9 cellular contexts compared by ENCODE assay signal in genomic region chr4:1714303-1715001, GRCh38. TPM values are rescaled to one million over a fixed set of nuclear protein-coding genes. Genes with fewer than 3 reads are reported as not detected.
DNase-seq lines count a peak whose midpoint lies in the region; ATAC-seq and TF ChIP-seq lines count a peak whose summit lies in the region.
"Had no signal": no experiment of that assay in that cellular context is flagged by ENCODE, and none has a peak within 500 bp of the region (broad histone marks: within the 10 kb centered on the region; RNA-seq: fewer than 3 reads in every experiment).

No MANE protein-coding gene starts in this region.

- no peak overlapping the region for H2AFZ ChIP-seq in Karpas-422 (ENCODE audit: low read length)
- H2AFZ ChIP-seq in osteoblast (ENCODE audit: low read length): no peak overlapping the region

- peak overlapping the region; percentile 95 for H3K9ac ChIP-seq in Karpas-422 (ENCODE audit: low read length)

- no peaks in the 10 kb centered on the region for H3K27me3 Mint-ChIP-seq in nephron progenitor cell (ENCODE audit: low read depth, poor library complexity)

- TF ChIP-seq CTCF in osteoblast (IDR thresholded peaks at IDR 0.05; ENCODE audit: extremely low read depth, low read depth, low read length) (no peak), nephron progenitor cell (IDR thresholded peaks at IDR 0.05) (no peak)

- H3K27ac ChIP-seq in Karpas-422 (ENCODE audit: low read length) (peak overlapping the region; percentile 75), osteoblast (ENCODE audit: low read depth, low read length) (no peak overlapping the region)

- peak overlapping the region; percentile 86 to 92 for H3K27ac Mint-ChIP-seq in activated naive CD4-positive, alpha-beta T cell treated with anti-CD3 and anti-CD28 coated beads, Interleukin-2, amount 50 U/mL, for 72 hours
- H3K27ac Mint-ChIP-seq in nephron progenitor cell: no peak overlapping the region

- H3K79me2 ChIP-seq in Karpas-422 (ENCODE audit: low read length): peaks cover 86% of the 10 kb centered on the region
- peaks cover 62% of the 10 kb centered on the region for H3K79me2 ChIP-seq in osteoblast (ENCODE audit: insufficient read depth, low read length)

- H3K27me3 ChIP-seq in Karpas-422 (ENCODE audit: low read length) (no peaks in the 10 kb centered on the region), osteoblast (ENCODE audit: insufficient read depth, low read length) (no peaks in the 10 kb centered on the region)

- H4K20me1 ChIP-seq in Karpas-422 (ENCODE audit: insufficient read depth, low read depth, low read length): peaks cover 60% of the 10 kb centered on the region
- peaks cover 39% of the 10 kb centered on the region for H4K20me1 ChIP-seq in osteoblast (ENCODE audit: insufficient read depth, low read length)

- peaks cover 46 to 50% of the 10 kb centered on the region in 2 donors for H3K36me3 Mint-ChIP-seq in activated naive CD4-positive, alpha-beta T cell treated with anti-CD3 and anti-CD28 coated beads, Interleukin-2, amount 50 U/mL, for 72 hours
- H3K36me3 Mint-ChIP-seq in nephron progenitor cell (ENCODE audit: low read depth): peaks cover 9% of the 10 kb centered on the region

- no peaks in the 10 kb centered on the region for H3K9me3 Mint-ChIP-seq in activated naive CD4-positive, alpha-beta T cell treated with anti-CD3 and anti-CD28 coated beads, Interleukin-2, amount 50 U/mL, for 72 hours
- H3K9me3 Mint-ChIP-seq in nephron progenitor cell: no peaks in the 10 kb centered on the region

- peaks cover 58% of the 10 kb centered on the region for H3K4me1 Mint-ChIP-seq in nephron progenitor cell

- H3K4me3 Mint-ChIP-seq in nephron progenitor cell: no peak overlapping the region

- peaks cover 9% of the 10 kb centered on the region for H3K36me3 ChIP-seq in Karpas-422 (ENCODE audit: insufficient read depth, low read length)
- peaks cover 23% of the 10 kb centered on the region for H3K36me3 ChIP-seq in osteoblast (ENCODE audit: insufficient read depth, low read length)

- H3K9me3 ChIP-seq in Karpas-422 (ENCODE audit: low read length) (no peaks in the 10 kb centered on the region), osteoblast (ENCODE audit: low read depth, low read length) (no peaks in the 10 kb centered on the region)

- no peaks in the 10 kb centered on the region for H3K9me2 ChIP-seq in Karpas-422 (replicated peaks; ENCODE audit: insufficient read depth, low read length)

- H3K4me2 ChIP-seq in Karpas-422 (ENCODE audit: low read depth, low read length, poor library complexity, severe bottlenecking): peak overlapping the region; percentile 77
- no peak overlapping the region for H3K4me2 ChIP-seq in osteoblast (ENCODE audit: insufficient read depth, low read length)

- DNase-seq in DMS53 (lab: John Stamatoyannopoulos, UW) (peak; percentile 73), DMS53 treated with DMSO at 0.1 percent for 48 hours (lab: John Stamatoyannopoulos, UW; ENCODE audit: unreplicated experiment) (no peak), Karpas-422 (peak; percentile 74), osteoblast (ENCODE audit: insufficient read length, low spot score, missing footprints) (peak; percentile 64), nephron progenitor cell (no peak)
- no peak for DNase-seq in activated naive CD4-positive, alpha-beta T cell treated with anti-CD3 and anti-CD28 coated beads, Interleukin-2, amount 50 U/mL, for 72 hours (ENCODE audit: low spot score in 2 of 2)
- DNase-seq: left cardiac atrium had no signal

- H3K4me3 ChIP-seq in Karpas-422 (ENCODE audit: low read length): peak overlapping the region; percentile 92
- no peak overlapping the region for H3K4me3 ChIP-seq in osteoblast (ENCODE audit: insufficient read depth, low read length)

- ATAC-seq in activated naive CD4-positive, alpha-beta T cell treated with anti-CD3 and anti-CD28 coated beads, Interleukin-2, amount 50 U/mL, for 72 hours: no peak
- ATAC-seq in HG03520 (IDR thresholded peaks at IDR 0.05; ENCODE audit: unreplicated experiment): no peak
- ATAC-seq in HG02571 (IDR thresholded peaks at IDR 0.05; ENCODE audit: unreplicated experiment): no peak
- ATAC-seq: left cardiac atrium had no signal

- H3K4me1 ChIP-seq in Karpas-422 (ENCODE audit: low read length) (peaks cover 62% of the 10 kb centered on the region), osteoblast (ENCODE audit: insufficient read depth, low read length) (peaks cover 9% of the 10 kb centered on the region)

RNA-seq across cellular contexts. Expression of gene SLBP, which starts 2.3 kb away (rescaled TPM):
- 82.1 and 92.4 TPM in 2 replicates for total RNA-seq in Karpas-422 (2014; rRNA removed; shearing (Covaris generic); ENCODE audit: low replicate concordance)
- 100 to 1,000 TPM in 1 of 2 donors, 10 to 100 TPM in 1; 73.0 to 110 TPM for total RNA-seq in activated naive CD4-positive, alpha-beta T cell treated with anti-CD3 and anti-CD28 coated beads, Interleukin-2, amount 50 U/mL, for 72 hours
- total RNA-seq in osteoblast: 51.9 and 55.7 TPM in 2 replicates

RNA-seq across cellular contexts. Expression of gene TMEM129, which starts 6.7 kb away (rescaled TPM):
- 21.8 and 39.4 TPM in 2 replicates for total RNA-seq in Karpas-422 (2014; rRNA removed; shearing (Covaris generic); ENCODE audit: low replicate concordance)
- 10 to 100 TPM; 12.7 to 14.9 TPM for total RNA-seq in activated naive CD4-positive, alpha-beta T cell treated with anti-CD3 and anti-CD28 coated beads, Interleukin-2, amount 50 U/mL, for 72 hours
- 37.1 and 38.0 TPM in 2 replicates for total RNA-seq in osteoblast

RNA-seq across cellular contexts. Expression of gene TACC3, which starts 6.9 kb away (rescaled TPM):
- 22.0 and 37.6 TPM in 2 replicates for total RNA-seq in Karpas-422 (2014; rRNA removed; shearing (Covaris generic); ENCODE audit: low replicate concordance)
- 100 to 1,000 TPM; 195 to 295 TPM for total RNA-seq in activated naive CD4-positive, alpha-beta T cell treated with anti-CD3 and anti-CD28 coated beads, Interleukin-2, amount 50 U/mL, for 72 hours
- 3.2 and 4.0 TPM in 2 replicates for total RNA-seq in osteoblast

RNA-seq across cellular contexts. Expression of gene FAM53A, which starts 30.3 kb away (rescaled TPM):
- 1.5 and 3.6 TPM in 2 replicates for total RNA-seq in Karpas-422 (2014; rRNA removed; shearing (Covaris generic); ENCODE audit: low replicate concordance)
- 1 to 10 TPM; 3.0 to 5.4 TPM for total RNA-seq in activated naive CD4-positive, alpha-beta T cell treated with anti-CD3 and anti-CD28 coated beads, Interleukin-2, amount 50 U/mL, for 72 hours
- total RNA-seq in osteoblast: 3.8 and 4.3 TPM in 2 replicates

Comparison
In these comparisons a context has a peak if more than half of its experiments do, and no peak if none do; other contexts are left out.
1. DNase-seq: peak in DMS53 (single experiment), Karpas-422 (single experiment) and osteoblast (single experiment); none in DMS53 treated with DMSO at 0.1 percent for 48 hours (single experiment), activated naive CD4-positive, alpha-beta T cell treated with anti-CD3 and anti-CD28 coated beads, Interleukin-2, amount 50 U/mL, for 72 hours (0 of 2) and nephron progenitor cell (single experiment).